In the genomic region with DNA sequence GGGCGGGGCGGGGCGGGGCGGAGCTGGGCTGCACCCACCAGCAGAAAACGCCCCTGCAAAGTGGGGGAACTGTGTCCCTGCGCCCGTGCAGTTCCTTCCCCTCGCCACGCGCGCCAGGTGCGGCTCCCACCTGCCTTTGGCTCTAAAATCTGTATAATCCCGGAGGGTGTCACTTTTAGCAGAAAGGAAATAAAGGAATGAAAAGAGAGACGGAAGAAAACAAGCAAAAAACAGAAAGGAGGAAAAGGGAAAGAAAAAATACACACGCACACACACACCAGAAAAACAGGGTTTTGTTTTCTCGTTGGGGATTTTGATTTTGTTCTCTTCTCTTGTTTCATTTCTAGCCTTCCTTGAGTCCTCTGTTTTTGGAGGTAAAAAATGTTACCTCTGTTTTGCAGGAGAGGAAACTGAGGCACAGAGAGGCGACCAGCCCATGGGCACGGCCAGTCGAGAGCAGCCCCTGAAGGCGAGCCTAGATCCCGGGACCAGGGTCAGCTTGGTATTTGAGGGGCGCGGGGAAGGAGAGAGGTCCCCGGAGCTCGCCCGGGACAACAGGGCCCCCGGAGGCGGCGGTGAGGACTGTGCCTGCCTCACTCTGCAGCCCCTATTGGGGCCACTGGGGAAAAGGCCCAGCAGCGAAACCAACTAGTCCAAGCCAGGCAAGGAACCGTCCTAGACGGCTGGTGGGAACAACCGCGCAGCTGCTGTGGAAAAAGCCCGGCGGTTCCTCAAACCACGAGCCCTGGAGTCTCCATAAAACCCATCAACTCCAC, we compare ENCODE assay signal across 9 cellular contexts. TPM values are rescaled to one million over a fixed set of nuclear protein-coding genes. Genes with fewer than 3 reads are reported as not detected.
A peak's percentile ranks its signal among the peaks of the same experiment; 100 is the strongest.
DNase-seq lines count a peak whose midpoint lies in the region; ATAC-seq and TF ChIP-seq lines count a peak whose summit lies in the region.
"Had no signal": no experiment of that assay in that cellular context is flagged by ENCODE, and none has a peak within 500 bp of the region (broad histone marks: within the 10 kb centered on the region; RNA-seq: fewer than 3 reads in every experiment).

No MANE protein-coding gene starts in this region.

- peak overlapping the region; percentile 56 for H3K27ac Mint-ChIP-seq in Calu3 (ENCODE audit: unreplicated experiment)
- peak overlapping the region; percentile 50 for H3K27ac Mint-ChIP-seq in chondrocyte (ENCODE audit: unreplicated experiment)
- peak overlapping the region; percentile 47 to 86 for H3K27ac Mint-ChIP-seq in natural killer cell treated with Interleukin-12 subunit alpha and Interleukin-12 subunit beta and Interleukin-15 and Interleukin-18, amount 100 ng/mL, for 72 hours

- peaks cover 37% of the 10 kb centered on the region for H3K79me2 ChIP-seq in Loucy (ENCODE audit: insufficient read depth, low read length)

- TF ChIP-seq CTCF in Calu3 (IDR thresholded peaks at IDR 0.05; ENCODE audit: unreplicated experiment) (no peak), Loucy (conservative IDR thresholded peaks at IDR 0.05; ENCODE audit: low read length) (no peak; the same call in 1 of the 2 replicates), chondrocyte (IDR thresholded peaks at IDR 0.05) (peak; percentile 3)

- DNase-seq in Calu3, result no peak
- no peak for DNase-seq in chondrocyte (ENCODE audit: low spot score)
- DNase-seq in natural killer cell treated with Interleukin-12 subunit alpha and Interleukin-12 subunit beta and Interleukin-15 and Interleukin-18, amount 100 ng/mL, for 72 hours (ENCODE audit: low spot score), result no peak
- no peak for DNase-seq in mesenteric fat pad (ENCODE audit: low spot score)
- no peak for DNase-seq in GOT3 (lab: John Stamatoyannopoulos, UW)
- DNase-seq in A172 (ENCODE audit: low spot score), result no peak

- no peaks in the 10 kb centered on the region for H3K9me2 ChIP-seq in Loucy (replicated peaks; ENCODE audit: low read depth, low read length)

- H2AFZ ChIP-seq in Loucy (ENCODE audit: low read length), result 0 out of 2 replicates have a peak overlapping the region, but pooled peaks have one; percentile 80

- H3K9me3 Mint-ChIP-seq in Calu3 (ENCODE audit: low read depth, unreplicated experiment), result no peaks in the 10 kb centered on the region
- no peaks in the 10 kb centered on the region for H3K9me3 Mint-ChIP-seq in chondrocyte (ENCODE audit: low read depth)
- H3K9me3 Mint-ChIP-seq in natural killer cell treated with Interleukin-12 subunit alpha and Interleukin-12 subunit beta and Interleukin-15 and Interleukin-18, amount 100 ng/mL, for 72 hours, result no peaks in the 10 kb centered on the region

- CTCF ChIA-PET in Calu3 (lab: Charles Lee), result interaction anchor here (0.5 to 1.6 kb wide), 14 partner anchors 9 to 329 kb away, joined by 3 to 18 read pairs (median 4); no protein-coding TSS in a partner anchor

- ATAC-seq in natural killer cell treated with Interleukin-12 subunit alpha and Interleukin-12 subunit beta and Interleukin-15 and Interleukin-18, amount 100 ng/mL, for 72 hours, result no peak
- no peak for ATAC-seq in HG03095 (IDR thresholded peaks at IDR 0.05; ENCODE audit: unreplicated experiment)

- intact Hi-C loops in Calu3 (cut with micrococcal nuclease; ENCODE audit: unreplicated experiment), result no loop called here

- H3K4me1 ChIP-seq in Loucy (ENCODE audit: insufficient read depth, low read length, poor library complexity, severe bottlenecking), result peaks cover 8% of the 10 kb centered on the region

- peaks cover 51% of the 10 kb centered on the region for H3K36me3 Mint-ChIP-seq in Calu3 (ENCODE audit: insufficient read depth, unreplicated experiment)
- no peaks in the 10 kb centered on the region for H3K36me3 Mint-ChIP-seq in chondrocyte (ENCODE audit: low read depth)
- no peaks in the 10 kb centered on the region for H3K36me3 Mint-ChIP-seq in natural killer cell treated with Interleukin-12 subunit alpha and Interleukin-12 subunit beta and Interleukin-15 and Interleukin-18, amount 100 ng/mL, for 72 hours

- H3K36me3 ChIP-seq in Loucy (ENCODE audit: insufficient read depth, low read length), result no peaks in the 10 kb centered on the region

- no peaks in the 10 kb centered on the region for H3F3A ChIP-seq in Loucy (ENCODE audit: low read depth)

- peak overlapping the region; percentile 76 for H3K4me3 ChIP-seq in Loucy (ENCODE audit: low read length, poor library complexity, severe bottlenecking)

- no peaks in the 10 kb centered on the region for H3K9me3 ChIP-seq in Loucy (ENCODE audit: insufficient read depth, low read depth, low read length)

- peak overlapping the region; percentile 67 for H3K9ac ChIP-seq in Loucy (ENCODE audit: low read depth, low read length, poor library complexity, severe bottlenecking)

- BruUV-seq in Calu3 (replicated peaks; lab: Mats Ljungman, UMichigan), result no TSS peak

- peaks cover 28% of the 10 kb centered on the region for H4K20me1 ChIP-seq in Loucy (ENCODE audit: insufficient read depth, low read length, poor library complexity, severe bottlenecking)

- no peaks in the 10 kb centered on the region for H3K27me3 ChIP-seq in Loucy (ENCODE audit: insufficient read depth, low read length, poor library complexity, severe bottlenecking)

- H3K4me3 Mint-ChIP-seq in Calu3 (ENCODE audit: low read depth, unreplicated experiment), result peak overlapping the region; percentile 86
- H3K4me3 Mint-ChIP-seq in chondrocyte (ENCODE audit: unreplicated experiment), result peak overlapping the region; percentile 70
- peak overlapping the region; percentile 95 for H3K4me3 Mint-ChIP-seq in natural killer cell treated with Interleukin-12 subunit alpha and Interleukin-12 subunit beta and Interleukin-15 and Interleukin-18, amount 100 ng/mL, for 72 hours

- H3K27me3 Mint-ChIP-seq in Calu3 (ENCODE audit: unreplicated experiment), result no peaks in the 10 kb centered on the region
- no peaks in the 10 kb centered on the region for H3K27me3 Mint-ChIP-seq in chondrocyte (ENCODE audit: low read depth)
- H3K27me3 Mint-ChIP-seq in natural killer cell treated with Interleukin-12 subunit alpha and Interleukin-12 subunit beta and Interleukin-15 and Interleukin-18, amount 100 ng/mL, for 72 hours, result no peaks in the 10 kb centered on the region

- peak overlapping the region; percentile 76 for H3K4me2 ChIP-seq in Loucy (ENCODE audit: low read depth, low read length, poor library complexity, severe bottlenecking)

- H3K4me1 Mint-ChIP-seq in Calu3 (ENCODE audit: low read depth, unreplicated experiment) (peaks cover 57% of the 10 kb centered on the region), chondrocyte (ENCODE audit: low read depth) (peaks cover 51% of the 10 kb centered on the region)
- H3K4me1 Mint-ChIP-seq in natural killer cell treated with Interleukin-12 subunit alpha and Interleukin-12 subunit beta and Interleukin-15 and Interleukin-18, amount 100 ng/mL, for 72 hours (ENCODE audit: low read depth in 2 of 2), result peaks cover 38 to 42% of the 10 kb centered on the region in 2 donors

RNA-seq across cellular contexts. Expression of a gene that starts 0.6 kb away (rescaled TPM):
- total RNA-seq in Calu3 (2022) (89.2 and 104 TPM in 2 replicates), chondrocyte (46.5 to 57.4 TPM (median 54.1 TPM) in 3 replicates), mesenteric fat pad (90.0 TPM)
- total RNA-seq in natural killer cell treated with Interleukin-12 subunit alpha and Interleukin-12 subunit beta and Interleukin-15 and Interleukin-18, amount 100 ng/mL, for 72 hours, result 10 to 100 TPM; 66.5 to 70.7 TPM
- 148 and 208 TPM in 2 replicates for total RNA-seq in A172 (2014; rRNA removed; shearing (Covaris generic))

RNA-seq across cellular contexts. Expression of a gene that starts 12.8 kb away (rescaled TPM):
- total RNA-seq in Calu3 (2022), result not detected in 2 replicates
- not detected in 3 replicates for total RNA-seq in chondrocyte
- total RNA-seq in natural killer cell treated with Interleukin-12 subunit alpha and Interleukin-12 subunit beta and Interleukin-15 and Interleukin-18, amount 100 ng/mL, for 72 hours, result not detected
- not detected for total RNA-seq in mesenteric fat pad
- total RNA-seq in A172 (2014; rRNA removed; shearing (Covaris generic)), result not detected in 2 replicates
- total RNA-seq: RPMI7951 had no signal
